ENCODE assay signal across 12 cellular contexts in genomic region chr5:179345179-179345428, GRCh38. TPM values are rescaled to one million over a fixed set of nuclear protein-coding genes. Genes with fewer than 3 reads are reported as not detected.
A peak's percentile ranks its signal among the peaks of the same experiment; 100 is the strongest.
DNase-seq lines count a peak whose midpoint lies in the region; ATAC-seq and TF ChIP-seq lines count a peak whose summit lies in the region.
"Had no signal": no experiment of that assay in that cellular context is flagged by ENCODE, and none has a peak within 500 bp of the region (broad histone marks: within the 10 kb centered on the region; RNA-seq: fewer than 3 reads in every experiment).

No MANE protein-coding gene starts in this region.

- peak; percentile 28 for ATAC-seq in Panc1
- peak in 3 of 4 donors; percentile 20 to 40 (median 27) for ATAC-seq in psoas muscle
- ATAC-seq in GM21576 (IDR thresholded peaks at IDR 0.05; ENCODE audit: unreplicated experiment): no peak

- CTCF ChIA-PET in Panc1 (lab: Charles Lee): no interaction called here

- peaks cover 11 to 64% (median 30%) of the 10 kb centered on the region in 11 experiments; a peak in 17 of 22 replicates for H4K20me1 ChIP-seq in BLaER1 treated with 17β-estradiol and CSF1 and Interleukin-3, amounts not matched to agents 10 nM and 100 nM

- peak overlapping the region; percentile 15 to 77 (median 71); a peak in 17 of 22 replicates for H3K9ac ChIP-seq in BLaER1 treated with 17β-estradiol and CSF1 and Interleukin-3, amounts not matched to agents 10 nM and 100 nM

- peaks cover 79 to 97% (median 95%) of the 10 kb centered on the region in 11 experiments for H3K27me3 ChIP-seq in BLaER1 treated with 17β-estradiol and CSF1 and Interleukin-3, amounts not matched to agents 10 nM and 100 nM
- H3K27me3 ChIP-seq in Panc1 (ENCODE audit: control insufficient read depth, insufficient read depth, low read length) (no peaks in the 10 kb centered on the region; the same call in 1 of the 2 replicates), psoas muscle (ENCODE audit: insufficient read depth in 3 of 3, low read length in 2 of 3) (peaks cover 0 to 46% (median 5%) of the 10 kb centered on the region in 3 donors)

- peaks cover 23 to 53% (median 33%) of the 10 kb centered on the region in 10 experiments for H3K4me1 ChIP-seq in BLaER1 treated with 17β-estradiol and CSF1 and Interleukin-3, amounts not matched to agents 10 nM and 100 nM
- no peaks in the 10 kb centered on the region; the same call in 1 of the 2 replicates for H3K4me1 ChIP-seq in Panc1 (ENCODE audit: control insufficient read depth, insufficient read depth, low read length)
- peaks cover 6% of the 10 kb centered on the region for H3K4me1 ChIP-seq in psoas muscle

- no peaks in the 10 kb centered on the region for H3K9me3 ChIP-seq in BLaER1 treated with 17β-estradiol and CSF1 and Interleukin-3, amounts not matched to agents 10 nM and 100 nM (replicated peaks in 1 of 11)
- H3K9me3 ChIP-seq in Panc1 (ENCODE audit: control insufficient read depth, insufficient read depth, low read depth, low read length): no peaks in the 10 kb centered on the region
- H3K9me3 ChIP-seq in psoas muscle: no peaks in the 10 kb centered on the region

- POLR2A ChIA-PET in Panc1 (lab: Charles Lee): no interaction called here

- DNase-seq in Panc1 (ENCODE audit: low read depth, low spot score) (no peak), fibroblast of the aortic adventitia (ENCODE audit: low read depth) (no peak), psoas muscle (no peak), ureter (ENCODE audit: low spot score) (no peak)
- no peak for DNase-seq in activated CD8-positive, alpha-beta memory T cell treated with anti-CD3 and anti-CD28 coated beads, Interleukin-2, amount 50 U/mL, for 4 hours
- no peak for DNase-seq in activated CD4-positive, CD25-positive, alpha-beta regulatory T cell treated with anti-CD3 and anti-CD28 coated beads, Interleukin-2, amount 50 U/mL, for 72 hours
- DNase-seq: dermis blood vessel endothelial cell, DMS153 had no signal

- intact Hi-C loops in Panc1 (cut with micrococcal nuclease; ENCODE audit: unreplicated experiment) (no loop called here), psoas muscle (cut with DNase I) (loop anchor here (5.0 to 10.0 kb wide), 2 partner anchors 150 to 178 kb away; no protein-coding TSS in a partner anchor)

- peak overlapping the region; percentile 95 to 100 (median 99) for H3K4me2 ChIP-seq in BLaER1 treated with 17β-estradiol and CSF1 and Interleukin-3, amounts not matched to agents 10 nM and 100 nM

- peak overlapping the region in 2 of 11 experiments; percentile 57 to 58; a peak in 3 of 22 replicates for H3K27ac ChIP-seq in BLaER1 treated with 17β-estradiol and CSF1 and Interleukin-3, amounts not matched to agents 10 nM and 100 nM
- H3K27ac ChIP-seq in Panc1 (ENCODE audit: low read length): no peak overlapping the region
- no peak overlapping the region for H3K27ac ChIP-seq in psoas muscle

- no peaks in the 10 kb centered on the region; a peak in 1 of 22 replicates for H3K36me3 ChIP-seq in BLaER1 treated with 17β-estradiol and CSF1 and Interleukin-3, amounts not matched to agents 10 nM and 100 nM
- H3K36me3 ChIP-seq in Panc1 (ENCODE audit: control insufficient read depth, insufficient read depth, low read length) (no peaks in the 10 kb centered on the region), psoas muscle (ENCODE audit: insufficient read depth in 1 of 2, low read depth in 1 of 2) (no peaks in the 10 kb centered on the region)

- no peak for TF ChIP-seq CTCF in Panc1 (IDR thresholded peaks at IDR 0.05)
- TF ChIP-seq CTCF in fibroblast of the aortic adventitia (IDR thresholded peaks at IDR 0.05; ENCODE audit: insufficient read depth, low read length): no peak
- TF ChIP-seq CTCF in psoas muscle (IDR thresholded peaks at IDR 0.05): no peak

- BruUV-seq in Panc1 (replicated peaks; lab: Mats Ljungman, UMichigan): no TSS peak

- H3K4me3 ChIP-seq in BLaER1 treated with 17β-estradiol and CSF1 and Interleukin-3, amounts not matched to agents 10 nM and 100 nM: peak overlapping the region; percentile 62 to 74 (median 66)
- H3K4me3 ChIP-seq in Panc1 (ENCODE audit: low read depth in 2 of 2, low read length in 2 of 2) (no peak overlapping the region), fibroblast of the aortic adventitia (ENCODE audit: low read depth, low read length) (peak overlapping the region; percentile 86), psoas muscle (peak overlapping the region; percentile 73)

- in situ Hi-C loops in Panc1 (cut with HindIII; ENCODE audit: low pct_unique_long_range_greater_than_20kb, low sequenced_read_pairs): no loop called here

- WGBS in psoas muscle, 3 donors: 1 to 4% (median 2%) methylated on average over 5 to 37 of the region's 37 CpGs

RNA-seq across cellular contexts. Expression of gene ADAMTS2, which starts 0.2 kb away (rescaled TPM):
- 0.13 TPM for total RNA-seq in Panc1 (2021; ENCODE audit: unreplicated experiment)
- 0.10 TPM for polyA plus RNA-seq in Panc1 (2012; ENCODE audit: insufficient read length)
- total RNA-seq in fibroblast of the aortic adventitia (ENCODE audit: low replicate concordance): 25.8 and 66.6 TPM in 2 replicates
- 1 to 10 TPM; 1.9 to 3.7 (median 2.5) TPM for total RNA-seq in psoas muscle
- polyA plus RNA-seq in psoas muscle: 1 to 10 TPM in 1 of 3 donors, under 1 TPM in 2; 0.83 to 2.0 (median 0.97) TPM
- total RNA-seq in ureter: 13.3 TPM
- total RNA-seq: activated T-helper 2 cell treated with anti-CD3 and anti-CD28 coated beads, Interferon-gamma antibody, Interleukin-2, Interleukin-4, amounts not matched to agents 10 μg/mL and 5 μg/mL and 100 μg/mL, durations not matched to agents 14 hours and 24 hours and 36 hours; pulmonary artery endothelial cell had no signal

Comparison
In these comparisons a context has a peak if more than half of its experiments do, and no peak if none do; other contexts are left out.
1. H3K4me3 ChIP-seq: peak in BLaER1 treated with 17β-estradiol and CSF1 and Interleukin-3, amounts not matched to agents 10 nM and 100 nM (10 of 10), fibroblast of the aortic adventitia (single experiment) and psoas muscle (single experiment); none in Panc1 (0 of 2).